15 cellular contexts compared by ENCODE assay signal in the genomic region with DNA sequence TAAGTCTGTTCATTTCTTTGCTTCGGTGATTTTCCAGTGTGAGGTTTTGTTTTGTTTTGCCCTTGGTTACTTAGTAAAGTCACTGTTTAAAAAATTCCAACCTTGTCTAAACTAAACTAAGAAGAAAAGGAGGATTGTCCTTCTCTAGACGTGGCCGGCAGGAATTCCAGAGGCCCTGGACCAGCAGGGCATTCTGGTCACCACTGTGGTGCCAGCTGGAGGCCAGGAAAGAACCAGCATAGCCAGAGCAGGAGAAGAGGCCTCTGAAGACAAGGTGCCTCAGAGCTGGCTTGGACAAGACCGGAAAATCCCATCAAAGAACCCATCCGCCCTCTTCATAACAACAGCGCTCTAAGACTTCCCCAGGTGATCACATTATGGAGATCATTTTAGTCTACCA. TPM values are rescaled to one million over a fixed set of nuclear protein-coding genes. Genes with fewer than 3 reads are reported as not detected.
DNase-seq lines count a peak whose midpoint lies in the region; ATAC-seq and TF ChIP-seq lines count a peak whose summit lies in the region.
"Had no signal": no experiment of that assay in that cellular context is flagged by ENCODE, and none has a peak within 500 bp of the region (broad histone marks: within the 10 kb centered on the region; RNA-seq: fewer than 3 reads in every experiment).

No MANE protein-coding gene starts in this region.

- peak overlapping the region in 1 of 2 experiments; percentile 66 for H3K18ac ChIP-seq in mesenchymal stem cell (ENCODE audit: low read depth in 1 of 2, low read length in 2 of 2)

- H4K91ac ChIP-seq in mesenchymal stem cell (ENCODE audit: low read length) = no peak overlapping the region

- POLR2A ChIA-PET in PC-3 (lab: Charles Lee; ENCODE audit: unreplicated experiment) = no interaction called here
- POLR2A ChIA-PET in activated CD4-positive, alpha-beta T cell treated with anti-CD3 and anti-CD28 coated beads, Interleukin-2, amount 10 ng/mL, durations not matched to agents 7 days and 5 days (lab: Charles Lee) = no interaction called here

- H3K4me1 Mint-ChIP-seq in activated CD4-positive, alpha-beta T cell treated with anti-CD3 and anti-CD28 coated beads, Interleukin-2, amount 10 ng/mL, durations not matched to agents 7 days and 5 days = no peaks in the 10 kb centered on the region

- DNase-seq in PC-3 (no peak), epithelial cell of proximal tubule (ENCODE audit: low read depth) (no peak), mesenchymal stem cell (peak; percentile 76), HT-29 (ENCODE audit: low spot score) (no peak), cerebellar nuclear complex (lab: John Stamatoyannopoulos, UW) (no peak)
- DNase-seq in activated CD4-positive, alpha-beta T cell treated with anti-CD3 and anti-CD28 coated beads, Interleukin-2, amount 10 ng/mL, durations not matched to agents 7 days and 5 days = no peak
- DNase-seq in activated CD4-positive, alpha-beta T cell treated with anti-CD3 and anti-CD28 coated beads, Interleukin-2, amount 50 U/mL, for 48 hours = no peak
- DNase-seq: activated gamma-delta T cell treated with Interleukin-2 at 50 U/mL for 16 hours; effector memory CD8-positive, alpha-beta T cell; left colon; MV-4-11; NCI-H2107; stimulated activated CD4-positive, alpha-beta T cell treated with anti-CD3 and anti-CD28 coated beads, Interleukin-15, amount 100 ng/mL, for 24 hours had no signal

- H4K20me1 ChIP-seq in PC-3 (ENCODE audit: low read length) = peaks cover 61% of the 10 kb centered on the region

- no peaks in the 10 kb centered on the region for H3K27me3 ChIP-seq in PC-3 (ENCODE audit: low read length)
- H3K27me3 ChIP-seq in mesenchymal stem cell (ENCODE audit: control insufficient read depth in 1 of 2, insufficient read depth in 1 of 2, low read length in 2 of 2) = no peaks in the 10 kb centered on the region
- no peaks in the 10 kb centered on the region for H3K27me3 ChIP-seq in subcutaneous abdominal adipose tissue (ENCODE audit: control insufficient read depth in 5 of 5, insufficient read depth in 4 of 5, low read length in 5 of 5)

- peak overlapping the region; percentile 73 for H2BK5ac ChIP-seq in mesenchymal stem cell (ENCODE audit: low read depth, low read length, poor library complexity, severe bottlenecking)

- WGBS in mesenchymal stem cell = 77% methylated on average over 5 of the region's 6 CpGs

- peaks cover 12% of the 10 kb centered on the region for H3K27me3 Mint-ChIP-seq in activated CD4-positive, alpha-beta T cell treated with anti-CD3 and anti-CD28 coated beads, Interleukin-2, amount 10 ng/mL, durations not matched to agents 7 days and 5 days
- H3K27me3 Mint-ChIP-seq: effector memory CD8-positive, alpha-beta T cell had no signal

- H3K27ac Mint-ChIP-seq in activated CD4-positive, alpha-beta T cell treated with anti-CD3 and anti-CD28 coated beads, Interleukin-2, amount 10 ng/mL, durations not matched to agents 7 days and 5 days = no peak overlapping the region
- H3K27ac Mint-ChIP-seq: effector memory CD8-positive, alpha-beta T cell had no signal

- H3K4me2 ChIP-seq in PC-3 (ENCODE audit: low read length) = no peak overlapping the region
- H3K4me2 ChIP-seq in mesenchymal stem cell (ENCODE audit: low read length, poor library complexity, severe bottlenecking) = peak overlapping the region; percentile 79

- no peaks in the 10 kb centered on the region for H3K36me3 Mint-ChIP-seq in activated CD4-positive, alpha-beta T cell treated with anti-CD3 and anti-CD28 coated beads, Interleukin-2, amount 10 ng/mL, durations not matched to agents 7 days and 5 days (ENCODE audit: low read depth)

- H3K4me1 ChIP-seq in PC-3 (ENCODE audit: insufficient read depth, low read length) = peaks cover 35% of the 10 kb centered on the region
- peaks cover 10% of the 10 kb centered on the region for H3K4me1 ChIP-seq in mesenchymal stem cell (ENCODE audit: control insufficient read depth, insufficient read depth, low read depth, low read length)
- H3K4me1 ChIP-seq in subcutaneous abdominal adipose tissue (ENCODE audit: control insufficient read depth in 5 of 5, insufficient read depth in 5 of 5, low read length in 5 of 5) = peaks cover 0 to 46% (median 25%) of the 10 kb centered on the region in 5 donors

- no peak overlapping the region for H2BK120ac ChIP-seq in mesenchymal stem cell (ENCODE audit: low read depth, low read length)

- H3K9me3 Mint-ChIP-seq in activated CD4-positive, alpha-beta T cell treated with anti-CD3 and anti-CD28 coated beads, Interleukin-2, amount 10 ng/mL, durations not matched to agents 7 days and 5 days = no peaks in the 10 kb centered on the region
- H3K9me3 Mint-ChIP-seq: effector memory CD8-positive, alpha-beta T cell had no signal

- no peak overlapping the region for H3K14ac ChIP-seq in mesenchymal stem cell (ENCODE audit: low read length in 2 of 2)

- H3K79me1 ChIP-seq in mesenchymal stem cell (replicated peaks; ENCODE audit: low read length, poor library complexity, severe bottlenecking) = peaks cover 6% of the 10 kb centered on the region

- H3K79me2 ChIP-seq in PC-3 (ENCODE audit: low read length) = peaks cover 100% of the 10 kb centered on the region

- no peak overlapping the region for H3K4me3 Mint-ChIP-seq in activated CD4-positive, alpha-beta T cell treated with anti-CD3 and anti-CD28 coated beads, Interleukin-2, amount 10 ng/mL, durations not matched to agents 7 days and 5 days
- H3K4me3 Mint-ChIP-seq: effector memory CD8-positive, alpha-beta T cell had no signal

- peak; percentile 6; the same call in 1 of the 2 replicates for ATAC-seq in PC-3
- ATAC-seq: effector memory CD8-positive, alpha-beta T cell; left colon; SK-N-SH treated with all-trans-retinoic acid at 6 μM for 48 hours had no signal

- H3K36me3 ChIP-seq in PC-3 (ENCODE audit: low read depth, low read length) (peaks cover 25% of the 10 kb centered on the region), mesenchymal stem cell (ENCODE audit: control insufficient read depth in 1 of 2, insufficient read depth in 2 of 2, low read depth in 1 of 2, low read length in 2 of 2) (peaks cover 0 to 6% of the 10 kb centered on the region in 2 experiments), subcutaneous abdominal adipose tissue (ENCODE audit: control insufficient read depth in 5 of 5, insufficient read depth in 5 of 5, low read length in 5 of 5) (peaks cover 0 to 4% (median 0%) of the 10 kb centered on the region in 5 donors)

- no peak overlapping the region for H3K9ac ChIP-seq in PC-3 (ENCODE audit: low read length)
- no peak overlapping the region for H3K9ac ChIP-seq in mesenchymal stem cell (ENCODE audit: low read length)
- no peak overlapping the region for H3K9ac ChIP-seq in subcutaneous abdominal adipose tissue (ENCODE audit: low read length in 5 of 5)

- H3K9me2 ChIP-seq in PC-3 (replicated peaks; ENCODE audit: low read length) = no peaks in the 10 kb centered on the region

- peak overlapping the region in 1 of 2 experiments; percentile 52 for H2BK12ac ChIP-seq in mesenchymal stem cell (ENCODE audit: low read length in 2 of 2)

- H3K9me3 ChIP-seq in PC-3 (ENCODE audit: low read length) (no peaks in the 10 kb centered on the region), mesenchymal stem cell (ENCODE audit: control insufficient read depth, low read length) (no peaks in the 10 kb centered on the region), subcutaneous abdominal adipose tissue (ENCODE audit: control insufficient read depth in 5 of 5, low read length in 5 of 5) (no peaks in the 10 kb centered on the region)

- H3K4ac ChIP-seq in mesenchymal stem cell (ENCODE audit: low read depth in 1 of 2, low read length in 2 of 2) = peak overlapping the region in 1 of 2 experiments; percentile 67

- peaks cover 6% of the 10 kb centered on the region for H3F3A ChIP-seq in PC-3 (ENCODE audit: low read length, unreplicated experiment)

- no peak overlapping the region for H3K23ac ChIP-seq in mesenchymal stem cell (ENCODE audit: low read length in 2 of 2)

- TF ChIP-seq CTCF in PC-3 (conservative IDR thresholded peaks at IDR 0.05; ENCODE audit: low read depth, low read length) (no peak), epithelial cell of proximal tubule (conservative IDR thresholded peaks at IDR 0.05; ENCODE audit: low read depth, low read length) (no peak)

- CTCF ChIA-PET in PC-3 (lab: Charles Lee) = no interaction called here
- CTCF ChIA-PET in activated CD4-positive, alpha-beta T cell treated with anti-CD3 and anti-CD28 coated beads, Interleukin-2, amount 10 ng/mL, durations not matched to agents 7 days and 5 days (lab: Charles Lee) = interaction anchor here (0.6 kb wide), 1 partner anchor 109 kb away, joined by 6 read pairs; no protein-coding TSS in a partner anchor

- no TSS peak for BruUV-seq in PC-3 (replicated peaks; lab: Mats Ljungman, UMichigan)

- H2AFZ ChIP-seq in PC-3 (ENCODE audit: low read length) = no peak overlapping the region
- no peak overlapping the region for H2AFZ ChIP-seq in mesenchymal stem cell (ENCODE audit: low read depth, low read length)

- peak overlapping the region; percentile 77 for H4K8ac ChIP-seq in mesenchymal stem cell (ENCODE audit: low read length)

- H3K27ac ChIP-seq in PC-3 (ENCODE audit: low read length) (no peak overlapping the region), mesenchymal stem cell (ENCODE audit: low read length, poor library complexity, severe bottlenecking) (peak overlapping the region; percentile 95), subcutaneous abdominal adipose tissue (ENCODE audit: low read depth, low read length) (peak overlapping the region; percentile 2)

- H3K4me3 ChIP-seq in PC-3 (ENCODE audit: low read length) (no peak overlapping the region), epithelial cell of proximal tubule (ENCODE audit: low read depth, low read length) (peak overlapping the region; percentile 9), mesenchymal stem cell (ENCODE audit: insufficient read depth in 1 of 2, low read depth in 1 of 2, low read length in 2 of 2) (no peak overlapping the region), subcutaneous abdominal adipose tissue (ENCODE audit: low read depth in 1 of 5, low read length in 5 of 5) (no peak overlapping the region)

- intact Hi-C loops in PC-3 (cut with micrococcal nuclease) = no loop called here

- no peak overlapping the region for H2BK15ac ChIP-seq in mesenchymal stem cell (ENCODE audit: low read depth, poor library complexity, severe bottlenecking)

- no peak overlapping the region for H2AK5ac ChIP-seq in mesenchymal stem cell (ENCODE audit: low read length, severe bottlenecking)

RNA-seq across cellular contexts. Expression of gene PLOD2, which starts 8.1 kb away (rescaled TPM):
- 76.1 and 84.8 TPM in 2 replicates for total RNA-seq in PC-3 (2014; rRNA removed)
- total RNA-seq in epithelial cell of proximal tubule = 31.0 and 82.6 TPM in 2 replicates
- 154 TPM for polyA plus RNA-seq in mesenchymal stem cell (2013, experiment 1 of 2)
- polyA plus RNA-seq in mesenchymal stem cell (2013, experiment 2 of 2) = 161 TPM
- total RNA-seq in activated CD4-positive, alpha-beta T cell treated with anti-CD3 and anti-CD28 coated beads, Interleukin-2, amount 10 ng/mL, durations not matched to agents 7 days and 5 days = under 1 TPM in 1 of 2 experiments, not detected in 1; 0.10 TPM
- total RNA-seq in HT-29 (2014; rRNA removed; shearing (Covaris generic)) = 9.9 and 10.1 TPM in 2 replicates
